21 cellular contexts compared by ENCODE assay signal in the genomic region with DNA sequence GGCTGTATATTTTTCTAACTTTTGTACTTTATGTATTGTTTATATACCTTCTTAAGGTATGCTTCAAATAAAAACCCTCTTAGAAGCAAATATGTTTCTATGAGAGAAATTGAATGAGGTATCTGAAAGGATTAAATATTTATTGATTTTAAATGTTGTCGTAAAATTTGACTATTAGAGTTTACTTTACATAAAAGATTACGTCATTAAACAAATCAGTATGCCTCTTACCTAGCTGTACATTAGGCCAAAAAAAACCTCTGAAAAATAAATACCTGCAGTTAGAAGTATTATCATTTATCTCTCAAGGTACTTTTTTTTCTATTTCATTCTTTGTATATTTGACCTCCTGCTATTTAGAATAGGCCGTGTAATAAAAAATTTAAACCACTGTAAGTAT.
DNase-seq lines count a peak whose midpoint lies in the region; ATAC-seq, FAIRE-seq and TF ChIP-seq lines count a peak whose summit lies in the region.
"Had no signal": no experiment of that assay in that cellular context is flagged by ENCODE, and none has a peak within 500 bp of the region (broad histone marks: within the 10 kb centered on the region; RNA-seq: fewer than 3 reads in every experiment).

No MANE protein-coding gene starts in this region.

- H3K4me2 ChIP-seq in HepG2 (ENCODE audit: low read depth, low read length) (no peak overlapping the region), GM12878 (ENCODE audit: control insufficient read depth, insufficient read depth) (no peak overlapping the region)
- H3K4me2 ChIP-seq: A549; BLaER1 treated with 17β-estradiol and CSF1 and Interleukin-3, amounts not matched to agents 10 nM and 100 nM had no signal

- CTCF ChIA-PET in HepG2 (lab: Yijun Ruan, JAX; ENCODE audit: low intra/inter-chr PET ratio, low total read pairs) (no interaction called here), GM12878 (lab: Yijun Ruan, JAX) (no interaction called here)

- TF ChIP-seq RAD21 in HepG2 (CRISPR knock-in tag; IDR thresholded peaks at IDR 0.05) (no peak), GM12878 (IDR thresholded peaks at IDR 0.05; ENCODE audit: insufficient read depth, low read depth, low read length) (no peak)

- TF ChIP-seq CTCF in HepG2 (CRISPR knock-in tag; IDR thresholded peaks at IDR 0.05), result no peak
- no peak for TF ChIP-seq CTCF in right lobe of liver (IDR thresholded peaks at IDR 0.05)
- TF ChIP-seq CTCF in GM12878 (IDR thresholded peaks at IDR 0.05 in 2 of 3, conservative IDR thresholded peaks at IDR 0.05 in 1 of 3; ENCODE audit: control insufficient read depth in 2 of 3, extremely low read depth in 1 of 3, insufficient read depth in 1 of 3, low read depth in 3 of 3, low read length in 3 of 3), result no peak

- H3K4me3 ChIP-seq in HepG2 (replicated peaks in 1 of 3; ENCODE audit: insufficient read depth in 1 of 3, low read depth in 2 of 3, low read length in 3 of 3) (no peak overlapping the region), right lobe of liver (no peak overlapping the region), GM12878 (no peak overlapping the region)
- H3K4me3 ChIP-seq: A549; BLaER1 treated with 17β-estradiol and CSF1 and Interleukin-3, amounts not matched to agents 10 nM and 100 nM had no signal

- RAD21 ChIA-PET in GM12878 (lab: Charles Lee; ENCODE audit: unreplicated experiment), result no interaction called here

- H2AFZ ChIP-seq in HepG2 (ENCODE audit: low read length) (no peak overlapping the region), GM12878 (ENCODE audit: control insufficient read depth, low read depth, low read length) (no peak overlapping the region)

- H3K27me3 ChIP-seq in HepG2 (ENCODE audit: control insufficient read depth in 1 of 2, insufficient read depth in 2 of 2, low read length in 2 of 2) (no peaks in the 10 kb centered on the region), right lobe of liver (no peaks in the 10 kb centered on the region), GM12878 (replicated peaks in 1 of 2; ENCODE audit: control insufficient read depth in 2 of 2, insufficient read depth in 2 of 2, low read length in 1 of 2) (no peaks in the 10 kb centered on the region; a peak in 1 of 4 replicates)
- H3K27me3 ChIP-seq: BLaER1 treated with 17β-estradiol and CSF1 and Interleukin-3, amounts not matched to agents 10 nM and 100 nM had no signal

- H3K36me3 ChIP-seq in HepG2 (replicated peaks in 1 of 2; ENCODE audit: control insufficient read depth in 1 of 2, insufficient read depth in 2 of 2, low read length in 2 of 2) (no peaks in the 10 kb centered on the region), right lobe of liver (no peaks in the 10 kb centered on the region), GM12878 (ENCODE audit: control insufficient read depth in 2 of 2, insufficient read depth in 2 of 2, low read length in 1 of 2) (no peaks in the 10 kb centered on the region)
- H3K36me3 ChIP-seq: BLaER1 treated with 17β-estradiol and CSF1 and Interleukin-3, amounts not matched to agents 10 nM and 100 nM had no signal

- H3K4me1 ChIP-seq in HepG2 (ENCODE audit: insufficient read depth, low read length), result no peaks in the 10 kb centered on the region
- no peaks in the 10 kb centered on the region for H3K4me1 ChIP-seq in right lobe of liver
- H3K4me1 ChIP-seq in GM12878 (ENCODE audit: control insufficient read depth, insufficient read depth, low read length), result no peaks in the 10 kb centered on the region
- H3K4me1 ChIP-seq: A549; BLaER1 treated with 17β-estradiol and CSF1 and Interleukin-3, amounts not matched to agents 10 nM and 100 nM; Caco-2 had no signal

- H4K20me1 ChIP-seq in HepG2 (ENCODE audit: insufficient read depth, low read length) (no peaks in the 10 kb centered on the region), GM12878 (ENCODE audit: control insufficient read depth, insufficient read depth) (no peaks in the 10 kb centered on the region)
- H4K20me1 ChIP-seq: BLaER1 treated with 17β-estradiol and CSF1 and Interleukin-3, amounts not matched to agents 10 nM and 100 nM had no signal

- BruUV-seq in HepG2 (replicated peaks; lab: Mats Ljungman, UMichigan) (no TSS peak), GM12878 (replicated peaks; lab: Mats Ljungman, UMichigan) (no TSS peak)

- SMC1A ChIA-PET in GM12878 (lab: Charles Lee; ENCODE audit: uncharacterized antibody, unreplicated experiment), result interaction anchor here (0.9 to 1.2 kb wide), 2 partner anchors 10 to 13 kb away, joined by 3 read pairs; no protein-coding TSS in a partner anchor

- H3K79me2 ChIP-seq in HepG2 (ENCODE audit: insufficient read depth, low read length) (no peaks in the 10 kb centered on the region), GM12878 (ENCODE audit: control insufficient read depth, insufficient read depth, low read length) (no peaks in the 10 kb centered on the region)

- TF ChIP-seq EP300 in HepG2 (IDR thresholded peaks at IDR 0.05; ENCODE audit: low read depth in 2 of 2, low read length in 2 of 2), result no peak
- TF ChIP-seq EP300 in HepG2 (CRISPR knock-in tag; IDR thresholded peaks at IDR 0.05; ENCODE audit: borderline replicate concordance), result no peak
- no peak for TF ChIP-seq EP300 in GM12878 (IDR thresholded peaks at IDR 0.05; ENCODE audit: borderline replicate concordance in 1 of 2, control insufficient read depth in 1 of 2, low read depth in 2 of 2, low read length in 2 of 2)

- WGBS in HepG2 (ENCODE audit: low lambda C conversion rate), result 25% methylated on average over 3 of the region's 3 CpGs
- WGBS in right lobe of liver (ENCODE audit: insufficient coverage, low coverage, low lambda C conversion rate, missing lambda C conversion rate), result 73% methylated on average over 3 of the region's 3 CpGs
- WGBS in GM12878 (ENCODE audit: insufficient coverage, insufficient replicate concordance, low lambda C conversion rate, missing lambda C conversion rate), result 0% methylated on average over 3 of the region's 3 CpGs

- ATAC-seq in HepG2, result no peak
- no peak for ATAC-seq in right lobe of liver
- ATAC-seq in GM12878, result no peak
- ATAC-seq in HG03439 (IDR thresholded peaks at IDR 0.05; ENCODE audit: unreplicated experiment), result no peak
- no peak for ATAC-seq in GM21390 (IDR thresholded peaks at IDR 0.05; ENCODE audit: unreplicated experiment)
- ATAC-seq: A549; CD8-positive, alpha-beta T cell had no signal

- DNase-seq in HepG2 (ENCODE audit: low spot score), result no peak
- DNase-seq in right lobe of liver, result no peak
- no peak for DNase-seq in GM12878 (ENCODE audit: low read depth, low spot score)
- DNase-seq: AML-193; Caco-2; Calu3; CD4-positive, alpha-beta T cell; CD8-positive, alpha-beta T cell; DMS79 treated with DMSO at 0.1 percent for 48 hours; GF-D8 had no signal

- H3K9ac ChIP-seq in HepG2 (ENCODE audit: insufficient read depth, low read depth, low read length) (no peak overlapping the region), GM12878 (ENCODE audit: control insufficient read depth, insufficient read depth, low read length) (no peak overlapping the region)
- H3K9ac ChIP-seq: BLaER1 treated with 17β-estradiol and CSF1 and Interleukin-3, amounts not matched to agents 10 nM and 100 nM had no signal

- no peak for TF ChIP-seq POLR2A in HepG2 (IDR thresholded peaks at IDR 0.05; ENCODE audit: insufficient read depth in 1 of 2, low read depth in 2 of 2, low read length in 2 of 2)
- no peak for TF ChIP-seq POLR2A in right lobe of liver (IDR thresholded peaks at IDR 0.05)
- no peak for TF ChIP-seq POLR2A in GM12878 (IDR thresholded peaks at IDR 0.05; ENCODE audit: low read depth, low read length)

- in situ Hi-C loops in HepG2 (cut with HindIII; ENCODE audit: extremely low pct_ligation_motif_present, low pct_unique_long_range_greater_than_20kb) (no loop called here), GM12878 (cut with MboI) (no loop called here)

- intact Hi-C loops in HepG2 (cut with micrococcal nuclease; ENCODE audit: unreplicated experiment) (no loop called here), right lobe of liver (cut with DNase I) (no loop called here), GM12878 (cut with micrococcal nuclease; ENCODE audit: unreplicated experiment) (no loop called here)

- POLR2A ChIA-PET in HepG2 (lab: Yijun Ruan, JAX) (no interaction called here), GM12878 (lab: Charles Lee) (no interaction called here)

- H3K9me3 ChIP-seq in HepG2 (ENCODE audit: low read length) (no peaks in the 10 kb centered on the region), right lobe of liver (no peaks in the 10 kb centered on the region), GM12878 (replicated peaks; ENCODE audit: control insufficient read depth, insufficient read depth, low read length) (no peaks in the 10 kb centered on the region)
- H3K9me3 ChIP-seq: A549; BLaER1 treated with 17β-estradiol and CSF1 and Interleukin-3, amounts not matched to agents 10 nM and 100 nM; Caco-2 had no signal

- FAIRE-seq in HepG2 (lab: Jason Lieb, UNC) (no peak), GM12878 (lab: Jason Lieb, UNC) (no peak)
- FAIRE-seq: A549, D721Med, G401.6, GM12892, GM18507, GM19239 had no signal

- H3K27ac ChIP-seq in HepG2 (ENCODE audit: extremely low read length, insufficient read depth, low read length) (no peak overlapping the region), right lobe of liver (no peak overlapping the region), GM12878 (ENCODE audit: control insufficient read depth, insufficient read depth) (no peak overlapping the region)
- H3K27ac ChIP-seq: 22Rv1; A549; BLaER1 treated with 17β-estradiol and CSF1 and Interleukin-3, amounts not matched to agents 10 nM and 100 nM; C4-2B had no signal

TF ChIP-seq in HepG2, 621 proteins besides CTCF, POLR2A, EP300 and RAD21 (continues in another document):
- no peak for TF ChIP-seq TARDBP (CRISPR knock-in tag; IDR thresholded peaks at IDR 0.05)
- no peak for TF ChIP-seq ZNF678 (CRISPR knock-in tag; IDR thresholded peaks at IDR 0.05)
- no peak for TF ChIP-seq HDAC6 (IDR thresholded peaks at IDR 0.05; ENCODE audit: low read depth, low read length)
- no peak for TF ChIP-seq JARID2 (CRISPR knock-in tag; IDR thresholded peaks at IDR 0.05; ENCODE audit: insufficient replicate concordance)
- 0 out of 2 replicates have a peak, but pooled peaks have one; percentile 23 for TF ChIP-seq CREB1 (IDR thresholded peaks at IDR 0.05)
- no peak for TF ChIP-seq CREB1 (CRISPR knock-in tag; IDR thresholded peaks at IDR 0.05)
- TF ChIP-seq ZNF17 (CRISPR knock-in tag; IDR thresholded peaks at IDR 0.05), result no peak
- TF ChIP-seq ZNF7 (CRISPR knock-in tag; IDR thresholded peaks at IDR 0.05), result no peak
